7 cellular contexts compared by ENCODE assay signal in the genomic region with DNA sequence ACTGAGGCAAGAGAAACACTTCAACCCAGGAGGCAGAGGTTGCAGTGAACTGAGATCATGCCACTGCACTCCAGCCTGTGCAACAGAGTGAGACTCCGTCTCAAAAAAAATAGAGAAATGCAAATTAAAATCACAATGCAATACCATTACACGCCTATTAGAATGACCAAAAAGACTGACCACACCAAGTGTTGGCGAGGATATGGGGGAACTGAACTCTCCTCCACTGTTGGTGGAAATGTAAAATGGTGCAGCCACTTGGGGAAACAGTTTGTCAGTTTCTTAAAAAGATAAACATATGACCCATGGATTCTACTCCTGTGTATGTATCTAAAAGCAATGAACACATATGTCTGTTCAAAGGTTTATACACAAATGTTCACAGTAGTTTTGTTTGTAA.
"Had no signal": no experiment of that assay in that cellular context is flagged by ENCODE, and none has a peak within 500 bp of the region (broad histone marks: within the 10 kb centered on the region; RNA-seq: fewer than 3 reads in every experiment).

No MANE protein-coding gene starts in this region.

- DNase-seq: H9, HCEC 1CT, HFFc6, IMR-90, KBM-7 had no signal

- H3K27ac Mint-ChIP-seq: GM23338, H9, HFFc6 had no signal

- H3K9me3 Mint-ChIP-seq: HFFc6 had no signal

- ATAC-seq: GM23338 had no signal

- H3K27ac ChIP-seq: KMS-11 had no signal

- H3K4me3 Mint-ChIP-seq: GM23338, H9, HFFc6 had no signal

- H3K4me3 ChIP-seq: GM23338 had no signal
